In genomic region chr20:31923388-31924271, GRCh38 we compare ENCODE assay signal across 15 cellular contexts. TPM values are rescaled to one million over a fixed set of nuclear protein-coding genes. Genes with fewer than 3 reads are reported as not detected.
DNase-seq lines count a peak whose midpoint lies in the region; ATAC-seq and TF ChIP-seq lines count a peak whose summit lies in the region.
"Had no signal": no experiment of that assay in that cellular context is flagged by ENCODE, and none has a peak within 500 bp of the region (broad histone marks: within the 10 kb centered on the region; RNA-seq: fewer than 3 reads in every experiment).

No MANE protein-coding gene starts in this region.

- no peak overlapping the region for H3K27ac ChIP-seq in BLaER1 treated with 17β-estradiol and CSF1 and Interleukin-3, amounts not matched to agents 10 nM and 100 nM
- no peak overlapping the region for H3K27ac ChIP-seq in uterus
- H3K27ac ChIP-seq: hepatocyte, tibial nerve had no signal

- ATAC-seq in HG02981 (IDR thresholded peaks at IDR 0.05; ENCODE audit: unreplicated experiment), result peak; percentile 68
- ATAC-seq in activated naive CD8-positive, alpha-beta T cell treated with anti-CD3 and anti-CD28 coated beads, Interleukin-2, amount 50 U/mL, for 24 hours, result peak; percentile 86
- ATAC-seq in GM21528 (IDR thresholded peaks at IDR 0.05; ENCODE audit: low FRiP score, unreplicated experiment), result no peak

- H4K20me1 ChIP-seq in BLaER1 treated with 17β-estradiol and CSF1 and Interleukin-3, amounts not matched to agents 10 nM and 100 nM, result no peaks in the 10 kb centered on the region

- peak; percentile 13 for DNase-seq in GM19238 (ENCODE audit: insufficient read length, low spot score)
- DNase-seq in activated naive CD8-positive, alpha-beta T cell treated with anti-CD3 and anti-CD28 coated beads, Interleukin-2, amount 50 U/mL, for 24 hours, result peak; percentile 39
- no peak for DNase-seq in T-helper 9 cell
- DNase-seq in Ammon's horn (ENCODE audit: low spot score), result no peak
- no peak for DNase-seq in uterus
- DNase-seq: activated effector memory CD4-positive, alpha-beta T cell treated with Interleukin-2 at 50 U/mL for 16 hours; CD8-positive, alpha-beta memory T cell; NCI-H2227 treated with DMSO at 0.1 percent for 48 hours had no signal

- H3K4me3 ChIP-seq in BLaER1 treated with 17β-estradiol and CSF1 and Interleukin-3, amounts not matched to agents 10 nM and 100 nM, result no peak overlapping the region
- H3K4me3 ChIP-seq in uterus, result no peak overlapping the region
- H3K4me3 ChIP-seq: hepatocyte, tibial nerve had no signal

- no peak overlapping the region; a peak in 1 of 22 replicates for H3K9ac ChIP-seq in BLaER1 treated with 17β-estradiol and CSF1 and Interleukin-3, amounts not matched to agents 10 nM and 100 nM

- H3K27me3 Mint-ChIP-seq in activated naive CD8-positive, alpha-beta T cell treated with anti-CD3 and anti-CD28 coated beads, Interleukin-2, amount 50 U/mL, for 24 hours, result peaks cover 25% of the 10 kb centered on the region

- H3K27me3 ChIP-seq in BLaER1 treated with 17β-estradiol and CSF1 and Interleukin-3, amounts not matched to agents 10 nM and 100 nM, result no peaks in the 10 kb centered on the region
- no peaks in the 10 kb centered on the region for H3K27me3 ChIP-seq in uterus
- H3K27me3 ChIP-seq: hepatocyte, tibial nerve had no signal

- no peaks in the 10 kb centered on the region for H3K36me3 ChIP-seq in BLaER1 treated with 17β-estradiol and CSF1 and Interleukin-3, amounts not matched to agents 10 nM and 100 nM
- no peaks in the 10 kb centered on the region for H3K36me3 ChIP-seq in uterus
- H3K36me3 ChIP-seq: tibial nerve had no signal

- H3K4me1 ChIP-seq in BLaER1 treated with 17β-estradiol and CSF1 and Interleukin-3, amounts not matched to agents 10 nM and 100 nM, result peaks cover 14 to 25% (median 16%) of the 10 kb centered on the region in 10 experiments
- no peaks in the 10 kb centered on the region for H3K4me1 ChIP-seq in uterus
- H3K4me1 ChIP-seq: tibial nerve had no signal

- TF ChIP-seq POLR2A in uterus (IDR thresholded peaks at IDR 0.05), result no peak

- intact Hi-C loops in uterus (cut with DNase I; ENCODE audit: low total_unique reads), result no loop called here

- no peak overlapping the region for H3K27ac Mint-ChIP-seq in activated naive CD8-positive, alpha-beta T cell treated with anti-CD3 and anti-CD28 coated beads, Interleukin-2, amount 50 U/mL, for 24 hours
- H3K27ac Mint-ChIP-seq: CD8-positive, alpha-beta memory T cell; T-helper 1 cell treated with Interleukin-12 subunit alpha and Interleukin-12 subunit beta and Interleukin-4 antibody, amounts not matched to agents 30 μg/mL and 1 μg/mL, for 36 hours had no signal

- H3K4me3 Mint-ChIP-seq in activated naive CD8-positive, alpha-beta T cell treated with anti-CD3 and anti-CD28 coated beads, Interleukin-2, amount 50 U/mL, for 24 hours, result no peak overlapping the region
- H3K4me3 Mint-ChIP-seq: T-helper 1 cell treated with Interleukin-12 subunit alpha and Interleukin-12 subunit beta and Interleukin-4 antibody, amounts not matched to agents 30 μg/mL and 1 μg/mL, for 36 hours had no signal

- peaks cover 16% of the 10 kb centered on the region for H3K4me1 Mint-ChIP-seq in activated naive CD8-positive, alpha-beta T cell treated with anti-CD3 and anti-CD28 coated beads, Interleukin-2, amount 50 U/mL, for 24 hours
- H3K4me1 Mint-ChIP-seq: CD8-positive, alpha-beta memory T cell had no signal

- H3K9me3 Mint-ChIP-seq in activated naive CD8-positive, alpha-beta T cell treated with anti-CD3 and anti-CD28 coated beads, Interleukin-2, amount 50 U/mL, for 24 hours, result no peaks in the 10 kb centered on the region
- H3K9me3 Mint-ChIP-seq: T-helper 1 cell treated with Interleukin-12 subunit alpha and Interleukin-12 subunit beta and Interleukin-4 antibody, amounts not matched to agents 30 μg/mL and 1 μg/mL, for 36 hours had no signal

- TF ChIP-seq CTCF in uterus (IDR thresholded peaks at IDR 0.05), result no peak

- H3K9me3 ChIP-seq in BLaER1 treated with 17β-estradiol and CSF1 and Interleukin-3, amounts not matched to agents 10 nM and 100 nM (replicated peaks in 1 of 11), result no peaks in the 10 kb centered on the region
- no peaks in the 10 kb centered on the region for H3K9me3 ChIP-seq in uterus
- H3K9me3 ChIP-seq: tibial nerve had no signal

- H3K4me2 ChIP-seq in BLaER1 treated with 17β-estradiol and CSF1 and Interleukin-3, amounts not matched to agents 10 nM and 100 nM, result peak overlapping the region; percentile 44 to 68 (median 58)
- H3K4me2 ChIP-seq: hepatocyte had no signal

- no peaks in the 10 kb centered on the region for H3K36me3 Mint-ChIP-seq in activated naive CD8-positive, alpha-beta T cell treated with anti-CD3 and anti-CD28 coated beads, Interleukin-2, amount 50 U/mL, for 24 hours (ENCODE audit: low read depth)
- H3K36me3 Mint-ChIP-seq: CD8-positive, alpha-beta memory T cell had no signal

RNA-seq across cellular contexts. Expression of gene PDRG1, which starts 28.2 kb away (rescaled TPM):
- total RNA-seq in uterus, result 100 to 1,000 TPM in 1 of 4 donors, 10 to 100 TPM in 1, 1 to 10 TPM in 2; 1.2 to 109 (median 9.5) TPM

RNA-seq across cellular contexts. Expression of gene XKR7, which starts 44.3 kb away (rescaled TPM):
- under 1 TPM in 1 of 4 donors, not detected in 3; 0.14 TPM for total RNA-seq in uterus
- total RNA-seq: CD8-positive, alpha-beta memory T cell; mucosa of gallbladder; tibial nerve had no signal

RNA-seq across cellular contexts. Expression of gene TTLL9, which starts 53.2 kb away (rescaled TPM):
- 1 to 10 TPM in 1 of 4 donors, under 1 TPM in 2, not detected in 1; under 0.01 to 2.9 (median 0.91) TPM for total RNA-seq in uterus
- total RNA-seq: CD8-positive, alpha-beta memory T cell; hepatocyte had no signal

RNA-seq across cellular contexts. Expression of gene DUSP15, which starts 53.3 kb away (rescaled TPM):
- 10 to 100 TPM in 1 of 4 donors, 1 to 10 TPM in 2, not detected in 1; 1.6 to 45.6 (median 8.8) TPM for total RNA-seq in uterus
- total RNA-seq: CD8-positive, alpha-beta memory T cell had no signal

Comparison
In these comparisons a context has a peak if more than half of its experiments do, and no peak if none do; other contexts are left out.
1. DNase-seq: peak in GM19238 (single experiment) and activated naive CD8-positive, alpha-beta T cell treated with anti-CD3 and anti-CD28 coated beads, Interleukin-2, amount 50 U/mL, for 24 hours (single experiment); none in T-helper 9 cell (single experiment), Ammon's horn (single experiment) and uterus (0 of 2).